Comparison of ENCODE assay signal across 15 cellular contexts in genomic region chr3:21357241-21357640, GRCh38.
DNase-seq lines count a peak whose midpoint lies in the region; ATAC-seq and TF ChIP-seq lines count a peak whose summit lies in the region.
"Had no signal": no experiment of that assay in that cellular context is flagged by ENCODE, and none has a peak within 500 bp of the region (broad histone marks: within the 10 kb centered on the region; RNA-seq: fewer than 3 reads in every experiment).

No MANE protein-coding gene starts in this region.

- peaks cover 29% of the 10 kb centered on the region for H3K4me1 Mint-ChIP-seq in HFFc6 (ENCODE audit: low read depth)
- no peaks in the 10 kb centered on the region for H3K4me1 Mint-ChIP-seq in glutamatergic neuron (ENCODE audit: low read depth, unreplicated experiment)
- H3K4me1 Mint-ChIP-seq: CD8-positive, alpha-beta memory T cell had no signal

- H3K27ac ChIP-seq in trophoblast cell (ENCODE audit: low read depth, low read length) = no peak overlapping the region
- H3K27ac ChIP-seq: A549, BLaER1 had no signal

- H4K12ac ChIP-seq in trophoblast cell (ENCODE audit: low read depth, low read length) = no peak overlapping the region

- no peaks in the 10 kb centered on the region for H3K9me3 ChIP-seq in trophoblast cell (ENCODE audit: insufficient read depth, low read depth, low read length)
- H3K9me3 ChIP-seq: A549, Caco-2, HAP-1 had no signal

- WGBS in trophoblast cell (ENCODE audit: extremely low coverage, insufficient coverage, insufficient read length) = no CpG with 5 or more reads among the region's 2 CpGs

- no peak overlapping the region for H3K4ac ChIP-seq in trophoblast cell (ENCODE audit: low read depth, low read length)

- no peaks in the 10 kb centered on the region for H3K79me2 ChIP-seq in trophoblast cell (ENCODE audit: control insufficient read depth, insufficient read depth, low read length, poor library complexity)

- no peaks in the 10 kb centered on the region for H3K79me1 ChIP-seq in trophoblast cell (ENCODE audit: low read length)

- H3K4me1 ChIP-seq in trophoblast cell (ENCODE audit: control insufficient read depth in 1 of 2, insufficient read depth in 2 of 2, low read length in 2 of 2) = no peaks in the 10 kb centered on the region
- H3K4me1 ChIP-seq: A549, BLaER1, Caco-2, HAP-1 had no signal

- no peak overlapping the region for H2AFZ ChIP-seq in trophoblast cell (ENCODE audit: insufficient read depth, low read length, poor library complexity)

- no peak overlapping the region for H3K14ac ChIP-seq in trophoblast cell (ENCODE audit: low read length)

- H3K4me3 Mint-ChIP-seq in HFFc6 = no peak overlapping the region
- no peak overlapping the region for H3K4me3 Mint-ChIP-seq in glutamatergic neuron (ENCODE audit: unreplicated experiment)
- H3K4me3 Mint-ChIP-seq: CD8-positive, alpha-beta memory T cell had no signal

- no peak overlapping the region for H2AK5ac ChIP-seq in trophoblast cell (ENCODE audit: low read length)

- no peak overlapping the region for H2BK12ac ChIP-seq in trophoblast cell (ENCODE audit: low read length)

- no peak overlapping the region for H4K91ac ChIP-seq in trophoblast cell (ENCODE audit: low read depth, low read length)

- no peak for ATAC-seq in activated CD4-positive, CD25-positive, alpha-beta regulatory T cell treated with anti-CD3 and anti-CD28 coated beads, Interleukin-2, amount 50 U/mL, for 24 hours
- no peak for ATAC-seq in GM19324 (IDR thresholded peaks at IDR 0.05; ENCODE audit: low FRiP score, unreplicated experiment)
- ATAC-seq: A549, K562 had no signal

- H3K9me3 Mint-ChIP-seq in HFFc6 (peaks cover 9% of the 10 kb centered on the region), glutamatergic neuron (ENCODE audit: unreplicated experiment) (peaks cover 4% of the 10 kb centered on the region)

- DNase-seq in HFFc6 = no peak
- peak; percentile 1 for DNase-seq in fibroblast of gingiva (ENCODE audit: low read depth)
- DNase-seq in trophoblast cell = no peak
- DNase-seq in glutamatergic neuron = no peak
- no peak for DNase-seq in G401 (ENCODE audit: low spot score)
- DNase-seq: AML-193; Caco-2; CD8-positive, alpha-beta memory T cell; DMS53 had no signal

- H3K27me3 Mint-ChIP-seq in HFFc6 (ENCODE audit: insufficient read depth) (no peaks in the 10 kb centered on the region), glutamatergic neuron (ENCODE audit: unreplicated experiment) (no peaks in the 10 kb centered on the region)
- H3K27me3 Mint-ChIP-seq: CD8-positive, alpha-beta memory T cell had no signal

- peaks cover 21% of the 10 kb centered on the region for H3K36me3 Mint-ChIP-seq in HFFc6 (ENCODE audit: low read depth)
- no peaks in the 10 kb centered on the region for H3K36me3 Mint-ChIP-seq in glutamatergic neuron (ENCODE audit: unreplicated experiment)
- H3K36me3 Mint-ChIP-seq: CD8-positive, alpha-beta memory T cell had no signal

- in situ Hi-C loops in G401 (cut with HindIII; ENCODE audit: low sequenced_read_pairs) = no loop called here

- no peak overlapping the region for H4K8ac ChIP-seq in trophoblast cell (ENCODE audit: low read depth, low read length)

- H3K4me3 ChIP-seq in trophoblast cell (ENCODE audit: low read depth, low read length) = no peak overlapping the region
- H3K4me3 ChIP-seq: A549, BLaER1, HAP-1, K562 had no signal

- H3K9ac ChIP-seq in trophoblast cell (ENCODE audit: low read length) = peak overlapping the region; percentile 65
- H3K9ac ChIP-seq: BLaER1 had no signal

- no peak overlapping the region for H3K18ac ChIP-seq in trophoblast cell (ENCODE audit: low read length)

- no peaks in the 10 kb centered on the region for H3K27me3 ChIP-seq in trophoblast cell (ENCODE audit: insufficient read depth, low read length)
- H3K27me3 ChIP-seq: BLaER1 had no signal

- H2BK5ac ChIP-seq in trophoblast cell (ENCODE audit: low read depth, low read length, poor library complexity) = no peak overlapping the region

- H3K27ac Mint-ChIP-seq in HFFc6 (peak overlapping the region; percentile 96; the same call in 1 of the 2 replicates), glutamatergic neuron (ENCODE audit: unreplicated experiment) (no peak overlapping the region)
- H3K27ac Mint-ChIP-seq: CD8-positive, alpha-beta memory T cell had no signal

- H3K23ac ChIP-seq in trophoblast cell (ENCODE audit: low read length) = no peak overlapping the region

- H3K36me3 ChIP-seq in trophoblast cell (ENCODE audit: control insufficient read depth in 1 of 2, insufficient read depth in 2 of 2, low read length in 2 of 2) = no peaks in the 10 kb centered on the region
- H3K36me3 ChIP-seq: BLaER1, HAP-1 had no signal

- H3K4me2 ChIP-seq in trophoblast cell (ENCODE audit: low read length) = no peak overlapping the region
- H3K4me2 ChIP-seq: A549, BLaER1 had no signal

- no peak for TF ChIP-seq CTCF in HFFc6 (IDR thresholded peaks at IDR 0.05)
- no peak for TF ChIP-seq CTCF in glutamatergic neuron (IDR thresholded peaks at IDR 0.05; ENCODE audit: partially characterized antibody, unreplicated experiment)

- no peak overlapping the region for H2BK120ac ChIP-seq in trophoblast cell (ENCODE audit: insufficient read depth, low read length, poor library complexity)
